In the genomic region with DNA sequence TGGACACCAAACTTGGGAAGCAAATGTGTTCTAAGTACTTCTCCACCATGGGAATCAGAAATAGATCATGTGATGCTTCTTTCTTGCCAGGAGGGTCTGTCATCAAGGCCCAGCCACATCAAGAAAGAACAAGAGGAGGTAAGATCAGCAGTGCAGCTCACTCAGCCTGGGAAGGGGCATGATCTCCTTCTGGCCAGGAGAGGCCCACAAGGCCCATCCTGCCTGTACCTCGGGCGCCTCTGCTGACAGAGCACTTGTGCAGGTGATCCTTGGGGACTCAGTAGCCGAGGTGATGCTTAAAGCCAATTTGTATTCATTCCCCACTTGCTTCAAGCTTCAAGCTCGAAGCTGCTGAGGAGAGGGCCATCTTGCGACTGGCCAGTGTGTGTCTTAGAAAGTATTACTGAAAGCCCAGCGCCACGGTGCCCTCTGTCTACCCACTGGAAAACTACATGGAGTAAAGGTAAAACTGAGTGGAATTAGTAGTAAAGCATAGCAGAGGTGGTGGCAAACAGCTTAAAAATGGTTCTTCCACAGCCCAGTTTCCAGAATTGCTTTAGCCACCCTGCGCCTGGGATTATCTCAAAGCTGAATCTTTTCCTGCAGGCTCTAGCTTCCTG, we compare ENCODE assay signal across 9 cellular contexts. TPM values are rescaled to one million over a fixed set of nuclear protein-coding genes. Genes with fewer than 3 reads are reported as not detected.
DNase-seq lines count a peak whose midpoint lies in the region; ATAC-seq and TF ChIP-seq lines count a peak whose summit lies in the region.
"Had no signal": no experiment of that assay in that cellular context is flagged by ENCODE, and none has a peak within 500 bp of the region (broad histone marks: within the 10 kb centered on the region; RNA-seq: fewer than 3 reads in every experiment).

No MANE protein-coding gene starts in this region.

- dilution Hi-C loops in IMR-90 (cut with HindIII; ENCODE audit: low sequenced_read_pairs, unreplicated experiment) = no loop called here

- H3K4me1 ChIP-seq in BLaER1 (peaks cover 93% of the 10 kb centered on the region), IMR-90 (ENCODE audit: control insufficient read depth, insufficient read depth, low read length) (peaks cover 4% of the 10 kb centered on the region; the same call in 1 of the 2 replicates), body of pancreas (peaks cover 6% of the 10 kb centered on the region), liver (ENCODE audit: control insufficient read depth in 4 of 4, insufficient read depth in 4 of 4, low read length in 3 of 4) (no peaks in the 10 kb centered on the region)

- CTCF ChIA-PET in IMR-90 (lab: Yijun Ruan, JAX) = interaction anchor here (0.5 to 0.6 kb wide), 3 partner anchors 9 to 133 kb away, joined by 3 read pairs; no protein-coding TSS in a partner anchor

- H3K9me1 ChIP-seq in IMR-90 (ENCODE audit: insufficient read depth, low read length) = peaks cover 24% of the 10 kb centered on the region

- no peak overlapping the region for H2BK20ac ChIP-seq in IMR-90 (ENCODE audit: low read depth, low read length)

- H4K20me1 ChIP-seq in BLaER1 = no peaks in the 10 kb centered on the region
- no peaks in the 10 kb centered on the region for H4K20me1 ChIP-seq in IMR-90 (ENCODE audit: insufficient read depth, low read length)

- H4K5ac ChIP-seq in IMR-90 (ENCODE audit: low read depth, low read length) = no peak overlapping the region

- H3K14ac ChIP-seq in IMR-90 (replicated peaks; ENCODE audit: low read depth, low read length) = no peak overlapping the region

- peak overlapping the region; percentile 80 for H3K4me2 ChIP-seq in BLaER1
- no peak overlapping the region for H3K4me2 ChIP-seq in IMR-90 (ENCODE audit: low read depth, low read length)

- intact Hi-C loops in IMR-90 (cut with micrococcal nuclease) (no loop called here), body of pancreas (cut with DNase I) (no loop called here)
- intact Hi-C loops in activated CD4-positive, alpha-beta T cell treated with anti-CD3 and anti-CD28 coated beads, Interleukin-2, amount 10 ng/mL, durations not matched to agents 24 days and 14 days (cut with micrococcal nuclease) = no loop called here

- peak overlapping the region; percentile 35; the same call in 1 of the 2 replicates for H3K9ac ChIP-seq in BLaER1
- no peak overlapping the region for H3K9ac ChIP-seq in IMR-90 (ENCODE audit: low read depth, low read length)
- H3K9ac ChIP-seq in liver (ENCODE audit: low read depth in 1 of 2, low read length in 2 of 2) = no peak overlapping the region

- ATAC-seq in IMR-90 (ENCODE audit: low read depth) (peak; percentile 60), body of pancreas (peak; percentile 61)

- peaks cover 40 to 70% of the 10 kb centered on the region in 2 experiments; a peak in 3 of 4 replicates for H3K79me1 ChIP-seq in IMR-90 (ENCODE audit: low read depth in 1 of 2, low read length in 2 of 2)

- H3K18ac ChIP-seq in IMR-90 (ENCODE audit: low read depth, low read length) = no peak overlapping the region

- H3K36me3 ChIP-seq in BLaER1 (peaks cover 86% of the 10 kb centered on the region), IMR-90 (ENCODE audit: control insufficient read depth, insufficient read depth, low read length) (peaks cover 82% of the 10 kb centered on the region), body of pancreas (replicated peaks in 1 of 2; ENCODE audit: insufficient read depth in 1 of 2, low read depth in 2 of 2) (peaks cover 0 to 6% of the 10 kb centered on the region in 2 donors), liver (ENCODE audit: control insufficient read depth in 4 of 4, insufficient read depth in 3 of 4, low read depth in 1 of 4, low read length in 3 of 4) (peaks cover 3 to 11% (median 9%) of the 10 kb centered on the region in 4 donors)

- H3K27me3 Mint-ChIP-seq in activated CD4-positive, alpha-beta T cell treated with anti-CD3 and anti-CD28 coated beads, Interleukin-2, amount 10 ng/mL, durations not matched to agents 24 days and 14 days = peaks cover 4% of the 10 kb centered on the region

- peaks cover 12% of the 10 kb centered on the region; the same call in 1 of the 2 replicates for H3K9me3 ChIP-seq in BLaER1
- no peaks in the 10 kb centered on the region for H3K9me3 ChIP-seq in IMR-90 (ENCODE audit: control insufficient read depth, insufficient read depth, low read length)
- no peaks in the 10 kb centered on the region for H3K9me3 ChIP-seq in body of pancreas
- H3K9me3 ChIP-seq in liver (ENCODE audit: control insufficient read depth in 4 of 4, low read length in 3 of 4) = no peaks in the 10 kb centered on the region
- H3K9me3 ChIP-seq: HAP-1 had no signal

- H2BK120ac ChIP-seq in IMR-90 (ENCODE audit: low read depth, low read length) = no peak overlapping the region

- no peak overlapping the region for H2AFZ ChIP-seq in IMR-90 (replicated peaks; ENCODE audit: low read length, poor library complexity)

- no peak overlapping the region for H4K8ac ChIP-seq in IMR-90 (ENCODE audit: low read depth in 2 of 2, low read length in 2 of 2)

- BruUV-seq in IMR-90 (replicated peaks; lab: Mats Ljungman, UMichigan) = no TSS peak

- H4K91ac ChIP-seq in IMR-90 (ENCODE audit: insufficient read depth, low read depth, low read length) = no peak overlapping the region

- H3K4me3 ChIP-seq in BLaER1 = peak overlapping the region; percentile 10; the same call in 1 of the 2 replicates
- no peak overlapping the region for H3K4me3 ChIP-seq in IMR-90 (ENCODE audit: insufficient read depth, low read depth, low read length)
- no peak overlapping the region for H3K4me3 ChIP-seq in body of pancreas
- no peak overlapping the region for H3K4me3 ChIP-seq in liver (ENCODE audit: low read depth in 1 of 3, low read length in 3 of 3)
- H3K4me3 ChIP-seq: HAP-1 had no signal

- WGBS in IMR-90 (ENCODE audit: extremely low coverage in 2 of 2, insufficient read length in 1 of 2), 2 experiments = 92% methylated on average over 1 of the region's 8 CpGs; no CpG with 5 or more reads in 1 of the 2 experiments
- WGBS in body of pancreas, 2 donors = 45 to 52% methylated on average over 8 of the region's 8 CpGs
- 63% methylated on average over 8 of the region's 8 CpGs for WGBS in liver

- TF ChIP-seq RAD21 in IMR-90 (IDR thresholded peaks at IDR 0.05; ENCODE audit: low read length) (peak; percentile 26; the same call in 1 of the 2 replicates), liver (IDR thresholded peaks at IDR 0.05) (peak; percentile 46 to 60)

- TF ChIP-seq CTCF in IMR-90 (conservative IDR thresholded peaks at IDR 0.05; ENCODE audit: low read depth, low read length) = peak; percentile 39
- peak in 6 of 7 experiments; percentile 12 to 47 (median 44) for TF ChIP-seq CTCF in body of pancreas (IDR thresholded peaks at IDR 0.05)
- peak; percentile 23 for TF ChIP-seq CTCF in liver (IDR thresholded peaks at IDR 0.05; ENCODE audit: low read depth, low read length, missing input control)

- H3K4me1 Mint-ChIP-seq in activated CD4-positive, alpha-beta T cell treated with anti-CD3 and anti-CD28 coated beads, Interleukin-2, amount 10 ng/mL, durations not matched to agents 24 days and 14 days = peaks cover 10% of the 10 kb centered on the region

- no peak overlapping the region for H3K27ac Mint-ChIP-seq in activated CD4-positive, alpha-beta T cell treated with anti-CD3 and anti-CD28 coated beads, Interleukin-2, amount 10 ng/mL, durations not matched to agents 24 days and 14 days

- TF ChIP-seq POLR2A in IMR-90 (IDR thresholded peaks at IDR 0.05; ENCODE audit: low read depth, low read length) (no peak), body of pancreas (IDR thresholded peaks at IDR 0.05) (no peak)

- DNase-seq in IMR-90 (peak; percentile 17), body of pancreas (peak; percentile 37 to 65 (median 53)), cerebellar nuclear complex (lab: John Stamatoyannopoulos, UW) (no peak), NOMO-1 treated with DMSO at 0.1 percent for 48 hours (lab: John Stamatoyannopoulos, UW; ENCODE audit: unreplicated experiment) (no peak)
- DNase-seq in activated CD4-positive, alpha-beta T cell treated with anti-CD3 and anti-CD28 coated beads, Interleukin-2, amount 10 ng/mL, durations not matched to agents 24 days and 14 days = no peak
- DNase-seq in activated T-cell treated with anti-CD3 and anti-CD28 coated beads, Interleukin-2, amount 50 U/mL, for 1 hour = no peak

- H2AK5ac ChIP-seq in IMR-90 (ENCODE audit: low read depth, low read length) = no peak overlapping the region; the same call in 1 of the 2 replicates

- H2BK15ac ChIP-seq in IMR-90 (ENCODE audit: low read depth, low read length) = no peak overlapping the region

- H2AK9ac ChIP-seq in IMR-90 (replicated peaks; ENCODE audit: low read depth, low read length, poor library complexity) = no peak overlapping the region

- H3K4me3 Mint-ChIP-seq in activated CD4-positive, alpha-beta T cell treated with anti-CD3 and anti-CD28 coated beads, Interleukin-2, amount 10 ng/mL, durations not matched to agents 24 days and 14 days = no peak overlapping the region

- H3K27me3 ChIP-seq in BLaER1 (no peaks in the 10 kb centered on the region), IMR-90 (ENCODE audit: control insufficient read depth, insufficient read depth, low read length) (no peaks in the 10 kb centered on the region), body of pancreas (no peaks in the 10 kb centered on the region), liver (ENCODE audit: control insufficient read depth in 4 of 4, insufficient read depth in 4 of 4, low read length in 3 of 4) (no peaks in the 10 kb centered on the region)

- in situ Hi-C loops in IMR-90 (cut with MboI; ENCODE audit: low sequenced_read_pairs) = loop anchor here (25.0 kb wide), 1 partner anchor 697 kb away; the partner anchor contains the start of gene PSMC6

- H3K56ac ChIP-seq in IMR-90 (ENCODE audit: extremely low read depth, insufficient read depth, low read length) = no peak overlapping the region

- no peak overlapping the region for H3K23ac ChIP-seq in IMR-90 (ENCODE audit: low read depth, low read length)

- H3K4ac ChIP-seq in IMR-90 (ENCODE audit: low read depth, low read length) = no peak overlapping the region

- H3K36me3 Mint-ChIP-seq in activated CD4-positive, alpha-beta T cell treated with anti-CD3 and anti-CD28 coated beads, Interleukin-2, amount 10 ng/mL, durations not matched to agents 24 days and 14 days (ENCODE audit: low read depth) = peaks cover 14% of the 10 kb centered on the region

- H3K9me3 Mint-ChIP-seq in activated CD4-positive, alpha-beta T cell treated with anti-CD3 and anti-CD28 coated beads, Interleukin-2, amount 10 ng/mL, durations not matched to agents 24 days and 14 days = no peaks in the 10 kb centered on the region

- peak overlapping the region; percentile 86 for H3K27ac ChIP-seq in BLaER1
- no peak overlapping the region for H3K27ac ChIP-seq in IMR-90 (ENCODE audit: insufficient read depth, low read length)
- no peak overlapping the region for H3K27ac ChIP-seq in body of pancreas
- H3K27ac ChIP-seq in liver (ENCODE audit: low read depth in 1 of 2, low read length in 2 of 2) = no peak overlapping the region

- H2BK5ac ChIP-seq in IMR-90 (ENCODE audit: low read depth, low read length, poor library complexity, severe bottlenecking) = no peak overlapping the region

- POLR2A ChIA-PET in IMR-90 (lab: Charles Lee; ENCODE audit: unreplicated experiment) = no interaction called here

RNA-seq across cellular contexts. Expression of gene RTRAF, which starts 26.2 kb away (rescaled TPM):
- total RNA-seq in IMR-90 (2012; rRNA removed) = 53.2 and 94.7 TPM in 2 replicates
- polyA plus RNA-seq in IMR-90 (2012; rRNA removed) = 102 and 139 TPM in 2 replicates
- polyA plus RNA-seq in IMR-90 (2012; cell fraction: cytosol; rRNA removed) = 4.0 and 8.4 TPM in 2 replicates
- polyA plus RNA-seq in IMR-90 (2012; cell fraction: nucleus; rRNA removed; ENCODE audit: low replicate concordance) = 1.5 and 27.7 TPM in 2 replicates
- 10 to 100 TPM; 15.2 to 40.7 TPM for total RNA-seq in body of pancreas
- 100 to 1,000 TPM in 1 of 2 donors, 10 to 100 TPM in 1; 21.6 to 119 TPM for total RNA-seq in liver
- polyA plus RNA-seq in liver = 10 to 100 TPM; 52.5 to 80.6 TPM
- 226 and 229 TPM in 2 replicates for total RNA-seq in activated CD4-positive, alpha-beta T cell treated with anti-CD3 and anti-CD28 coated beads, Interleukin-2, amount 10 ng/mL, durations not matched to agents 24 days and 14 days

RNA-seq across cellular contexts. Expression of gene NID2, which starts 53.3 kb away (rescaled TPM):
- total RNA-seq in IMR-90 (2012; rRNA removed) (101 and 102 TPM in 2 replicates), body of pancreas (10 to 100 TPM; 34.6 to 37.6 TPM), liver (10 to 100 TPM; 15.4 to 23.3 TPM)
- polyA plus RNA-seq in IMR-90 (2012; rRNA removed) (278 and 303 TPM in 2 replicates), liver (1 to 10 TPM; 2.3 to 4.7 TPM)
- polyA plus RNA-seq in IMR-90 (2012; cell fraction: cytosol; rRNA removed) = 237 and 279 TPM in 2 replicates
- 363 and 859 TPM in 2 replicates for polyA plus RNA-seq in IMR-90 (2012; cell fraction: nucleus; rRNA removed; ENCODE audit: low replicate concordance)
- 0.09 TPM in 2 replicates for total RNA-seq in activated CD4-positive, alpha-beta T cell treated with anti-CD3 and anti-CD28 coated beads, Interleukin-2, amount 10 ng/mL, durations not matched to agents 24 days and 14 days

Comparison
In these comparisons a context has a peak if more than half of its experiments do, and no peak if none do; other contexts are left out.
1. DNase-seq: peak in IMR-90 (single experiment) and body of pancreas (4 of 4); none in cerebellar nuclear complex (0 of 2), NOMO-1 treated with DMSO at 0.1 percent for 48 hours (single experiment), activated CD4-positive, alpha-beta T cell treated with anti-CD3 and anti-CD28 coated beads, Interleukin-2, amount 10 ng/mL, durations not matched to agents 24 days and 14 days (single experiment) and activated T-cell treated with anti-CD3 and anti-CD28 coated beads, Interleukin-2, amount 50 U/mL, for 1 hour (single experiment).
2. RNA of gene NID2, which starts 53.3 kb away (total RNA-seq): 101 to 102 TPM in IMR-90, 34.6 to 37.6 TPM in body of pancreas and 15.4 to 23.3 TPM in liver; 0.09 TPM in activated CD4-positive, alpha-beta T cell treated with anti-CD3 and anti-CD28 coated beads, Interleukin-2, amount 10 ng/mL, durations not matched to agents 24 days and 14 days; every median in the first group is over 10 times any median in the second.
3. Peak in every context shown above with its lines, with median percentiles within 50 percentile points of each other: CTCF ChIP-seq.